In the genomic region with DNA sequence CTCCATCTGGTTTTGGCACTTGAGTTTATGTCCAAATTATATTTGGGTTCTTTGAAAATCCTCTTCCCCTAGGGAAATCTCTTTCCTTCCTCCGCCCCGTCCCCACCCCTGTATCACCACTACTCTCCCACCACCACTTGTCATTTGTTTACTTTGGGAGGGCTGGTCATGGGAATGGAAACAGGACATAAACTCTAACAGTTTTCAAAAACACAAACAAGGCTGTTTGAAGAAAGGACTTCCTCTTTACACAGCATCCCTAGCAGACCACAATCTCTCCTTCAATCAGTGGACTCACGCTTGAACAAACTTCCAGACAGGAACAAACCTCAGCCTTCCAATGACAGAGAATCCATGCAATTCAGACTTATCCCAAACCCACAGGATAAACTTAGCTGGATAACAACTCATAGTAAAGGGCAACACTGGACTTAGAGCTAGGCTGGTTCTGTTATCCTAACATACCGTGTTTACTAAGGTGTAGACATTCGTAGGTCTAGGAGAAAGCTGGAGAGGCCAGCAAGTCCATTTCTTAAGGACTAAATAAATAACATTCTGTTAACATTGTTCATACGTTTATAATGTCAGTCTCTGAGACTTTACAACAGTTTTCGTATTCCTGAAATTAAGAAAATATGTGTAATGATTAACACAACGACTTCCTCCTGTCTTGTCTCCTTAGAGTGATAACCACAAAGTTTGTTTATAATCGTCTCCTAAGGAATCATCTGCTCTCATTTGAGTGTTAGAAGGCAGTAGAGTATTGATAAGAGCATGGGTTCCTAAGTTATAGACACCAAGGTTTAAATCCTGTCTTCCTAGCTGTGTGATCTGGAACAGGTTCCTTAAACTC, we compare ENCODE assay signal across 1 cellular context.
TF ChIP-seq lines count a peak whose summit lies in the region.

No MANE protein-coding gene starts in this region.

TF ChIP-seq in HepG2, 621 proteins besides CTCF, POLR2A, EP300 and RAD21 (continued from another document and continues in another):
- TF ChIP-seq, protein P1, sequence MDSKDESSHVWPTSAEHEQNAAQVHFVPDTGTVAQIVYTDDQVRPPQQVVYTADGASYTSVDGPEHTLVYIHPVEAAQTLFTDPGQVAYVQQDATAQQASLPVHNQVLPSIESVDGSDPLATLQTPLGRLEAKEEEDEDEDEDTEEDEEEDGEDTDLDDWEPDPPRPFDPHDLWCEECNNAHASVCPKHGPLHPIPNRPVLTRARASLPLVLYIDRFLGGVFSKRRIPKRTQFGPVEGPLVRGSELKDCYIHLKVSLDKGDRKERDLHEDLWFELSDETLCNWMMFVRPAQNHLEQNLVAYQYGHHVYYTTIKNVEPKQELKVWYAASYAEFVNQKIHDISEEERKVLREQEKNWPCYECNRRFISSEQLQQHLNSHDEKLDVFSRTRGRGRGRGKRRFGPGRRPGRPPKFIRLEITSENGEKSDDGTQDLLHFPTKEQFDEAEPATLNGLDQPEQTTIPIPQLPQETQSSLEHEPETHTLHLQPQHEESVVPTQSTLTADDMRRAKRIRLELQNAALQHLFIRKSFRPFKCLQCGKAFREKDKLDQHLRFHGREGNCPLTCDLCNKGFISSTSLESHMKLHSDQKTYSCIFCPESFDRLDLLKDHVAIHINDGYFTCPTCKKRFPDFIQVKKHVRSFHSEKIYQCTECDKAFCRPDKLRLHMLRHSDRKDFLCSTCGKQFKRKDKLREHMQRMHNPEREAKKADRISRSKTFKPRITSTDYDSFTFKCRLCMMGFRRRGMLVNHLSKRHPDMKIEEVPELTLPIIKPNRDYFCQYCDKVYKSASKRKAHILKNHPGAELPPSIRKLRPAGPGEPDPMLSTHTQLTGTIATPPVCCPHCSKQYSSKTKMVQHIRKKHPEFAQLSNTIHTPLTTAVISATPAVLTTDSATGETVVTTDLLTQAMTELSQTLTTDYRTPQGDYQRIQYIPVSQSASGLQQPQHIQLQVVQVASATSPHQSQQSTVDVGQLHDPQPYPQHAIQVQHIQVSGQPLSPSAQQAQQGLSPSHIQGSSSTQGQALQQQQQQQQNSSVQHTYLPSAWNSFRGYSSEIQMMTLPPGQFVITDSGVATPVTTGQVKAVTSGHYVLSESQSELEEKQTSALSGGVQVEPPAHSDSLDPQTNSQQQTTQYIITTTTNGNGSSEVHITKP (CRISPR knock-in tag; IDR thresholded peaks at IDR 0.05; ENCODE audit: low read depth): peak; percentile 50; the same call in 1 of the 2 replicates
- TF ChIP-seq, protein P2, sequence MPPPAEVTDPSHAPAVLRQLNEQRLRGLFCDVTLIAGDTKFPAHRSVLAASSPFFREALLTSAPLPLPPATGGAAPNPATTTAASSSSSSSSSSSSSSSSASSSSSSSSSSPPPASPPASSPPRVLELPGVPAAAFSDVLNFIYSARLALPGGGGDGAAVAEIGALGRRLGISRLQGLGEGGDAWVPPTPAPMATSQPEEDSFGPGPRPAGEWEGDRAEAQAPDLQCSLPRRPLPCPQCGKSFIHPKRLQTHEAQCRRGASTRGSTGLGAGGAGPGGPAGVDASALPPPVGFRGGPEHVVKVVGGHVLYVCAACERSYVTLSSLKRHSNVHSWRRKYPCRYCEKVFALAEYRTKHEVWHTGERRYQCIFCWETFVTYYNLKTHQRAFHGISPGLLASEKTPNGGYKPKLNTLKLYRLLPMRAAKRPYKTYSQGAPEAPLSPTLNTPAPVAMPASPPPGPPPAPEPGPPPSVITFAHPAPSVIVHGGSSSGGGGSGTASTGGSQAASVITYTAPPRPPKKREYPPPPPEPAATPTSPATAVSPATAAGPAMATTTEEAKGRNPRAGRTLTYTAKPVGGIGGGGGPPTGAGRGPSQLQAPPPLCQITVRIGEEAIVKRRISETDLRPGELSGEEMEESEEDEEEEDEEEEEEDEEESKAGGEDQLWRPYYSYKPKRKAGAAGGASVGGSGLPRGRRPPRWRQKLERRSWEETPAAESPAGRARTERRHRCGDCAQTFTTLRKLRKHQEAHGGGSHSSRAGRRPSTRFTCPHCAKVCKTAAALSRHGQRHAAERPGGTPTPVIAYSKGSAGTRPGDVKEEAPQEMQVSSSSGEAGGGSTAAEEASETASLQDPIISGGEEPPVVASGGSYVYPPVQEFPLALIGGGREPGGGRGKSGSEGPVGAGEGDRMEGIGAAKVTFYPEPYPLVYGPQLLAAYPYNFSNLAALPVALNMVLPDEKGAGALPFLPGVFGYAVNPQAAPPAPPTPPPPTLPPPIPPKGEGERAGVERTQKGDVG (CRISPR knock-in tag; IDR thresholded peaks at IDR 0.05; ENCODE audit: borderline replicate concordance): no peak
- TF ChIP-seq ELF1 (CRISPR knock-in tag; IDR thresholded peaks at IDR 0.05) (peak; percentile 71; the same call in 1 of the 2 replicates), SPEN (CRISPR knock-in tag; IDR thresholded peaks at IDR 0.05; ENCODE audit: low read depth) (peak; percentile 61; the same call in 1 of the 2 replicates), ZNF510 (CRISPR knock-in tag; IDR thresholded peaks at IDR 0.05; ENCODE audit: low read depth) (peak; percentile 63; the same call in 1 of the 2 replicates), ZBTB7B (CRISPR knock-in tag; IDR thresholded peaks at IDR 0.05) (no peak), SIX1 (CRISPR knock-in tag; IDR thresholded peaks at IDR 0.05; ENCODE audit: borderline replicate concordance) (peak; percentile 74; the same call in 1 of the 2 replicates), CBX1 (IDR thresholded peaks at IDR 0.05; ENCODE audit: low read depth) (no peak), TARDBP (CRISPR knock-in tag; IDR thresholded peaks at IDR 0.05) (peak; percentile 90), CBFB (CRISPR knock-in tag; IDR thresholded peaks at IDR 0.05) (peak; percentile 80; the same call in 1 of the 2 replicates), ZFP36L2 (CRISPR knock-in tag; IDR thresholded peaks at IDR 0.05) (no peak), ETV5 (CRISPR knock-in tag; IDR thresholded peaks at IDR 0.05; ENCODE audit: borderline replicate concordance) (peak; percentile 99), STAG1 (CRISPR knock-in tag; IDR thresholded peaks at IDR 0.05) (peak; percentile 23; the same call in 1 of the 2 replicates), FOSL2 (CRISPR knock-in tag; IDR thresholded peaks at IDR 0.05) (peak; percentile 88), ZNF484 (CRISPR knock-in tag; IDR thresholded peaks at IDR 0.05; ENCODE audit: borderline replicate concordance, low read depth) (no peak), PAWR (CRISPR knock-in tag; IDR thresholded peaks at IDR 0.05; ENCODE audit: borderline replicate concordance) (no peak), THAP11 (CRISPR knock-in tag; IDR thresholded peaks at IDR 0.05) (0 out of 2 replicates have a peak, but pooled peaks have one; percentile 12), ZNF317 (CRISPR knock-in tag; IDR thresholded peaks at IDR 0.05) (peak; percentile 81), ZNF33A (CRISPR knock-in tag; IDR thresholded peaks at IDR 0.05; ENCODE audit: borderline replicate concordance) (peak; percentile 92; the same call in 1 of the 2 replicates), SKI (IDR thresholded peaks at IDR 0.05; ENCODE audit: partially characterized antibody) (peak; percentile 61), MTA3 (CRISPR knock-in tag; IDR thresholded peaks at IDR 0.05) (no peak)
- TF ChIP-seq, protein P3, sequence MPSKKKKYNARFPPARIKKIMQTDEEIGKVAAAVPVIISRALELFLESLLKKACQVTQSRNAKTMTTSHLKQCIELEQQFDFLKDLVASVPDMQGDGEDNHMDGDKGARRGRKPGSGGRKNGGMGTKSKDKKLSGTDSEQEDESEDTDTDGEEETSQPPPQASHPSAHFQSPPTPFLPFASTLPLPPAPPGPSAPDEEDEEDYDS (CRISPR knock-in tag; IDR thresholded peaks at IDR 0.05): peak; percentile 77
- TF ChIP-seq, protein P4, sequence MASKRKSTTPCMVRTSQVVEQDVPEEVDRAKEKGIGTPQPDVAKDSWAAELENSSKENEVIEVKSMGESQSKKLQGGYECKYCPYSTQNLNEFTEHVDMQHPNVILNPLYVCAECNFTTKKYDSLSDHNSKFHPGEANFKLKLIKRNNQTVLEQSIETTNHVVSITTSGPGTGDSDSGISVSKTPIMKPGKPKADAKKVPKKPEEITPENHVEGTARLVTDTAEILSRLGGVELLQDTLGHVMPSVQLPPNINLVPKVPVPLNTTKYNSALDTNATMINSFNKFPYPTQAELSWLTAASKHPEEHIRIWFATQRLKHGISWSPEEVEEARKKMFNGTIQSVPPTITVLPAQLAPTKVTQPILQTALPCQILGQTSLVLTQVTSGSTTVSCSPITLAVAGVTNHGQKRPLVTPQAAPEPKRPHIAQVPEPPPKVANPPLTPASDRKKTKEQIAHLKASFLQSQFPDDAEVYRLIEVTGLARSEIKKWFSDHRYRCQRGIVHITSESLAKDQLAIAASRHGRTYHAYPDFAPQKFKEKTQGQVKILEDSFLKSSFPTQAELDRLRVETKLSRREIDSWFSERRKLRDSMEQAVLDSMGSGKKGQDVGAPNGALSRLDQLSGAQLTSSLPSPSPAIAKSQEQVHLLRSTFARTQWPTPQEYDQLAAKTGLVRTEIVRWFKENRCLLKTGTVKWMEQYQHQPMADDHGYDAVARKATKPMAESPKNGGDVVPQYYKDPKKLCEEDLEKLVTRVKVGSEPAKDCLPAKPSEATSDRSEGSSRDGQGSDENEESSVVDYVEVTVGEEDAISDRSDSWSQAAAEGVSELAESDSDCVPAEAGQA (IDR thresholded peaks at IDR 0.05; ENCODE audit: low read depth): peak; percentile 26; the same call in 1 of the 2 replicates
- TF ChIP-seq, protein P4 (CRISPR knock-in tag; IDR thresholded peaks at IDR 0.05; ENCODE audit: borderline replicate concordance): no peak
- TF ChIP-seq, protein P5, sequence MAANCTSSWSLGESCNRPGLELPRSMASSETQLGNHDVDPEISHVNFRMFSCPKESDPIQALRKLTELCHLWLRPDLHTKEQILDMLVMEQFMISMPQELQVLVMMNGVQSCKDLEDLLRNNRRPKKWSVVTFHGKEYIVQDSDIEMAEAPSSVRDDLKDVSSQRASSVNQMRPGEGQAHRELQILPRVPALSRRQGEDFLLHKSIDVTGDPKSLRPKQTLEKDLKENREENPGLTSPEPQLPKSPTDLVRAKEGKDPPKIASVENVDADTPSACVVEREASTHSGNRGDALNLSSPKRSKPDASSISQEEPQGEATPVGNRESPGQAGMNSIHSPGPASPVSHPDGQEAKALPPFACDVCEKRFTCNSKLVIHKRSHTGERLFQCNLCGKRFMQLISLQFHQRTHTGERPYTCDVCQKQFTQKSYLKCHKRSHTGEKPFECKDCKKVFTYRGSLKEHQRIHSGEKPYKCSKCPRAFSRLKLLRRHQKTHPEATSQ (CRISPR knock-in tag; IDR thresholded peaks at IDR 0.05; ENCODE audit: borderline replicate concordance): peak; percentile 68; the same call in 1 of the 2 replicates
- TF ChIP-seq, protein P6, sequence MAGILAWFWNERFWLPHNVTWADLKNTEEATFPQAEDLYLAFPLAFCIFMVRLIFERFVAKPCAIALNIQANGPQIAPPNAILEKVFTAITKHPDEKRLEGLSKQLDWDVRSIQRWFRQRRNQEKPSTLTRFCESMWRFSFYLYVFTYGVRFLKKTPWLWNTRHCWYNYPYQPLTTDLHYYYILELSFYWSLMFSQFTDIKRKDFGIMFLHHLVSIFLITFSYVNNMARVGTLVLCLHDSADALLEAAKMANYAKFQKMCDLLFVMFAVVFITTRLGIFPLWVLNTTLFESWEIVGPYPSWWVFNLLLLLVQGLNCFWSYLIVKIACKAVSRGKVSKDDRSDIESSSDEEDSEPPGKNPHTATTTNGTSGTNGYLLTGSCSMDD (CRISPR knock-in tag; IDR thresholded peaks at IDR 0.05): no peak
- TF ChIP-seq, protein P7, sequence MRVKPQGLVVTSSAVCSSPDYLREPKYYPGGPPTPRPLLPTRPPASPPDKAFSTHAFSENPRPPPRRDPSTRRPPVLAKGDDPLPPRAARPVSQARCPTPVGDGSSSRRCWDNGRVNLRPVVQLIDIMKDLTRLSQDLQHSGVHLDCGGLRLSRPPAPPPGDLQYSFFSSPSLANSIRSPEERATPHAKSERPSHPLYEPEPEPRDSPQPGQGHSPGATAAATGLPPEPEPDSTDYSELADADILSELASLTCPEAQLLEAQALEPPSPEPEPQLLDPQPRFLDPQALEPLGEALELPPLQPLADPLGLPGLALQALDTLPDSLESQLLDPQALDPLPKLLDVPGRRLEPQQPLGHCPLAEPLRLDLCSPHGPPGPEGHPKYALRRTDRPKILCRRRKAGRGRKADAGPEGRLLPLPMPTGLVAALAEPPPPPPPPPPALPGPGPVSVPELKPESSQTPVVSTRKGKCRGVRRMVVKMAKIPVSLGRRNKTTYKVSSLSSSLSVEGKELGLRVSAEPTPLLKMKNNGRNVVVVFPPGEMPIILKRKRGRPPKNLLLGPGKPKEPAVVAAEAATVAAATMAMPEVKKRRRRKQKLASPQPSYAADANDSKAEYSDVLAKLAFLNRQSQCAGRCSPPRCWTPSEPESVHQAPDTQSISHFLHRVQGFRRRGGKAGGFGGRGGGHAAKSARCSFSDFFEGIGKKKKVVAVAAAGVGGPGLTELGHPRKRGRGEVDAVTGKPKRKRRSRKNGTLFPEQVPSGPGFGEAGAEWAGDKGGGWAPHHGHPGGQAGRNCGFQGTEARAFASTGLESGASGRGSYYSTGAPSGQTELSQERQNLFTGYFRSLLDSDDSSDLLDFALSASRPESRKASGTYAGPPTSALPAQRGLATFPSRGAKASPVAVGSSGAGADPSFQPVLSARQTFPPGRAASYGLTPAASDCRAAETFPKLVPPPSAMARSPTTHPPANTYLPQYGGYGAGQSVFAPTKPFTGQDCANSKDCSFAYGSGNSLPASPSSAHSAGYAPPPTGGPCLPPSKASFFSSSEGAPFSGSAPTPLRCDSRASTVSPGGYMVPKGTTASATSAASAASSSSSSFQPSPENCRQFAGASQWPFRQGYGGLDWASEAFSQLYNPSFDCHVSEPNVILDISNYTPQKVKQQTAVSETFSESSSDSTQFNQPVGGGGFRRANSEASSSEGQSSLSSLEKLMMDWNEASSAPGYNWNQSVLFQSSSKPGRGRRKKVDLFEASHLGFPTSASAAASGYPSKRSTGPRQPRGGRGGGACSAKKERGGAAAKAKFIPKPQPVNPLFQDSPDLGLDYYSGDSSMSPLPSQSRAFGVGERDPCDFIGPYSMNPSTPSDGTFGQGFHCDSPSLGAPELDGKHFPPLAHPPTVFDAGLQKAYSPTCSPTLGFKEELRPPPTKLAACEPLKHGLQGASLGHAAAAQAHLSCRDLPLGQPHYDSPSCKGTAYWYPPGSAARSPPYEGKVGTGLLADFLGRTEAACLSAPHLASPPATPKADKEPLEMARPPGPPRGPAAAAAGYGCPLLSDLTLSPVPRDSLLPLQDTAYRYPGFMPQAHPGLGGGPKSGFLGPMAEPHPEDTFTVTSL (CRISPR knock-in tag; IDR thresholded peaks at IDR 0.05; ENCODE audit: borderline replicate concordance): peak; percentile 100
